ENCODE assay signal across 9 cellular contexts in the genomic region with DNA sequence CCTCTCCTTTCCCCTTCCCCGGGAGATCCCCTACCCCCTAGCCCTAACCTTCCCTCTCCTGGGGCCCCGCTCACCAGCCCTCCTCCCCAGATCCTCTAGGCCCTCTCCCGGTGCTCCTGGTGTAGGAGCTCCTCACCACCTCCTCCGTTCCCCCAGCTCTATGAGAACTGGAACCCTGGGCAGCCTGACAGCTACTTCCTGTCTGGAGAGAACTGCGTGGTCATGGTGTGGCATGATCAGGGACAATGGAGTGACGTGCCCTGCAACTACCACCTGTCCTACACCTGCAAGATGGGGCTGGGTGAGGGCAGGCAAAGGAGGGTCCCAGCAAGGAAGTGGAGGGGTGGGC. TPM values are rescaled to one million over a fixed set of nuclear protein-coding genes. Genes with fewer than 3 reads are reported as not detected.
DNase-seq lines count a peak whose midpoint lies in the region; ATAC-seq and TF ChIP-seq lines count a peak whose summit lies in the region.
"Had no signal": no experiment of that assay in that cellular context is flagged by ENCODE, and none has a peak within 500 bp of the region (broad histone marks: within the 10 kb centered on the region; RNA-seq: fewer than 3 reads in every experiment).

No MANE protein-coding gene starts in this region.

- peak overlapping the region; percentile 6 for H3K27ac ChIP-seq in cingulate gyrus (ENCODE audit: low read depth, low read length)
- no peak overlapping the region for H3K27ac ChIP-seq in thoracic aorta
- H3K27ac ChIP-seq: SK-N-MC, skin epidermis had no signal

- H3K9me3 ChIP-seq in thoracic aorta, result no peaks in the 10 kb centered on the region
- H3K9me3 ChIP-seq: gastrocnemius medialis had no signal

- peaks cover 52% of the 10 kb centered on the region for H3K4me1 Mint-ChIP-seq in activated naive CD8-positive, alpha-beta T cell treated with anti-CD3 and anti-CD28 coated beads, Interleukin-2, amount 10 ng/mL, durations not matched to agents 7 days and 5 days
- H3K4me1 Mint-ChIP-seq in activated naive CD8-positive, alpha-beta T cell treated with anti-CD3 and anti-CD28 coated beads for 36 hours, result peaks cover 42% of the 10 kb centered on the region

- no peaks in the 10 kb centered on the region for H3K36me3 Mint-ChIP-seq in activated naive CD8-positive, alpha-beta T cell treated with anti-CD3 and anti-CD28 coated beads, Interleukin-2, amount 10 ng/mL, durations not matched to agents 7 days and 5 days
- H3K36me3 Mint-ChIP-seq in activated naive CD8-positive, alpha-beta T cell treated with anti-CD3 and anti-CD28 coated beads for 36 hours, result no peaks in the 10 kb centered on the region

- H3K4me1 ChIP-seq in thoracic aorta (ENCODE audit: control insufficient read depth in 1 of 2, low read depth in 2 of 2), result peaks cover 37 to 60% of the 10 kb centered on the region in 2 donors

- H3K27ac Mint-ChIP-seq in activated naive CD8-positive, alpha-beta T cell treated with anti-CD3 and anti-CD28 coated beads, Interleukin-2, amount 10 ng/mL, durations not matched to agents 7 days and 5 days, result no peak overlapping the region
- H3K27ac Mint-ChIP-seq in activated naive CD8-positive, alpha-beta T cell treated with anti-CD3 and anti-CD28 coated beads for 36 hours, result no peak overlapping the region

- no peaks in the 10 kb centered on the region for H3K9me3 Mint-ChIP-seq in activated naive CD8-positive, alpha-beta T cell treated with anti-CD3 and anti-CD28 coated beads, Interleukin-2, amount 10 ng/mL, durations not matched to agents 7 days and 5 days
- no peaks in the 10 kb centered on the region for H3K9me3 Mint-ChIP-seq in activated naive CD8-positive, alpha-beta T cell treated with anti-CD3 and anti-CD28 coated beads for 36 hours

- ATAC-seq in activated naive CD8-positive, alpha-beta T cell treated with anti-CD3 and anti-CD28 coated beads, Interleukin-2, amount 10 ng/mL, durations not matched to agents 7 days and 5 days (ENCODE audit: low read depth), result no peak
- no peak for ATAC-seq in thoracic aorta (ENCODE audit: insufficient number of reproducible peaks, low FRiP score, low read depth)
- no peak for ATAC-seq in GM18502 (IDR thresholded peaks at IDR 0.05; ENCODE audit: poor library complexity, unreplicated experiment)

- peak overlapping the region; percentile 67 for H3K4me3 ChIP-seq in thoracic aorta

- no peaks in the 10 kb centered on the region for H3K27me3 ChIP-seq in thoracic aorta (replicated peaks; ENCODE audit: insufficient read depth)

- peak overlapping the region; percentile 28 for H3K4me3 Mint-ChIP-seq in activated naive CD8-positive, alpha-beta T cell treated with anti-CD3 and anti-CD28 coated beads, Interleukin-2, amount 10 ng/mL, durations not matched to agents 7 days and 5 days
- H3K4me3 Mint-ChIP-seq in activated naive CD8-positive, alpha-beta T cell treated with anti-CD3 and anti-CD28 coated beads for 36 hours, result no peak overlapping the region

- no peaks in the 10 kb centered on the region for H3K36me3 ChIP-seq in thoracic aorta
- H3K36me3 ChIP-seq: gastrocnemius medialis had no signal

- TF ChIP-seq CTCF in thoracic aorta (IDR thresholded peaks at IDR 0.05), result no peak

- peaks cover 43% of the 10 kb centered on the region for H3K27me3 Mint-ChIP-seq in activated naive CD8-positive, alpha-beta T cell treated with anti-CD3 and anti-CD28 coated beads, Interleukin-2, amount 10 ng/mL, durations not matched to agents 7 days and 5 days
- H3K27me3 Mint-ChIP-seq in activated naive CD8-positive, alpha-beta T cell treated with anti-CD3 and anti-CD28 coated beads for 36 hours, result peaks cover 54% of the 10 kb centered on the region

- POLR2A ChIA-PET in activated naive CD8-positive, alpha-beta T cell treated with anti-CD3 and anti-CD28 coated beads, Interleukin-2, amount 10 ng/mL, durations not matched to agents 7 days and 5 days (lab: Charles Lee), result interaction anchor here (0.6 to 0.8 kb wide), 2 partner anchors 33 to 56 kb away, joined by 3 to 4 read pairs; no protein-coding TSS in a partner anchor

- DNase-seq in activated naive CD8-positive, alpha-beta T cell treated with anti-CD3 and anti-CD28 coated beads, Interleukin-2, amount 10 ng/mL, durations not matched to agents 7 days and 5 days, result no peak
- no peak for DNase-seq in activated naive CD8-positive, alpha-beta T cell treated with anti-CD3 and anti-CD28 coated beads for 36 hours
- DNase-seq in thoracic aorta (ENCODE audit: low spot score), result no peak
- DNase-seq in stimulated activated CD4-positive, alpha-beta T cell treated with anti-CD3 and anti-CD28 coated beads, Interleukin-2, amount 100 ng/mL, for 24 hours, result no peak

RNA-seq across cellular contexts. Expression of a gene that starts 16.0 kb away (rescaled TPM):
- not detected for total RNA-seq in activated naive CD8-positive, alpha-beta T cell treated with anti-CD3 and anti-CD28 coated beads, Interleukin-2, amount 10 ng/mL, durations not matched to agents 7 days and 5 days
- total RNA-seq in activated naive CD8-positive, alpha-beta T cell treated with anti-CD3 and anti-CD28 coated beads for 36 hours, result not detected
- under 1 TPM; 0.54 to 0.99 TPM for total RNA-seq in thoracic aorta

RNA-seq across cellular contexts. Expression of a gene that starts 19.3 kb away (rescaled TPM):
- not detected for total RNA-seq in activated naive CD8-positive, alpha-beta T cell treated with anti-CD3 and anti-CD28 coated beads, Interleukin-2, amount 10 ng/mL, durations not matched to agents 7 days and 5 days
- total RNA-seq in activated naive CD8-positive, alpha-beta T cell treated with anti-CD3 and anti-CD28 coated beads for 36 hours, result under 1 TPM in 1 of 2 experiments, not detected in 1; 0.04 TPM
- 10 to 100 TPM; 30.6 to 30.9 TPM for total RNA-seq in thoracic aorta

RNA-seq across cellular contexts. Expression of a gene that starts 38.7 kb away (rescaled TPM):
- total RNA-seq in activated naive CD8-positive, alpha-beta T cell treated with anti-CD3 and anti-CD28 coated beads, Interleukin-2, amount 10 ng/mL, durations not matched to agents 7 days and 5 days, result under 1 TPM in 1 of 2 experiments, not detected in 1; 0.17 TPM
- total RNA-seq in activated naive CD8-positive, alpha-beta T cell treated with anti-CD3 and anti-CD28 coated beads for 36 hours, result not detected
- 1 to 10 TPM in 1 of 2 donors, not detected in 1; 1.2 TPM for total RNA-seq in thoracic aorta

RNA-seq across cellular contexts. Expression of a gene that starts 47.4 kb away (rescaled TPM):
- total RNA-seq in activated naive CD8-positive, alpha-beta T cell treated with anti-CD3 and anti-CD28 coated beads, Interleukin-2, amount 10 ng/mL, durations not matched to agents 7 days and 5 days, result under 1 TPM; 0.68 to 0.80 TPM
- 1 to 10 TPM; 1.2 to 1.6 TPM for total RNA-seq in activated naive CD8-positive, alpha-beta T cell treated with anti-CD3 and anti-CD28 coated beads for 36 hours
- 1 to 10 TPM; 1.3 to 7.0 TPM for total RNA-seq in thoracic aorta

RNA-seq across cellular contexts. Expression of a gene that starts 56.7 kb away (rescaled TPM):
- total RNA-seq in activated naive CD8-positive, alpha-beta T cell treated with anti-CD3 and anti-CD28 coated beads, Interleukin-2, amount 10 ng/mL, durations not matched to agents 7 days and 5 days, result 10 to 100 TPM; 29.7 to 31.1 TPM
- total RNA-seq in activated naive CD8-positive, alpha-beta T cell treated with anti-CD3 and anti-CD28 coated beads for 36 hours, result 100 to 1,000 TPM; 103 TPM
- total RNA-seq in thoracic aorta, result 10 to 100 TPM in 1 of 2 donors, 1 to 10 TPM in 1; 8.1 to 69.3 TPM

Comparison
In these comparisons a context has a peak if more than half of its experiments do, and no peak if none do; other contexts are left out.
1. RNA of a gene that starts 19.3 kb away (total RNA-seq): 30.6 to 30.9 TPM in thoracic aorta; 0.04 TPM in activated naive CD8-positive, alpha-beta T cell treated with anti-CD3 and anti-CD28 coated beads for 36 hours and not detected in activated naive CD8-positive, alpha-beta T cell treated with anti-CD3 and anti-CD28 coated beads, Interleukin-2, amount 10 ng/mL, durations not matched to agents 7 days and 5 days; every median in the first group is over 10 times any median in the second.